ENCODE assay signal across 8 cellular contexts in the genomic region with DNA sequence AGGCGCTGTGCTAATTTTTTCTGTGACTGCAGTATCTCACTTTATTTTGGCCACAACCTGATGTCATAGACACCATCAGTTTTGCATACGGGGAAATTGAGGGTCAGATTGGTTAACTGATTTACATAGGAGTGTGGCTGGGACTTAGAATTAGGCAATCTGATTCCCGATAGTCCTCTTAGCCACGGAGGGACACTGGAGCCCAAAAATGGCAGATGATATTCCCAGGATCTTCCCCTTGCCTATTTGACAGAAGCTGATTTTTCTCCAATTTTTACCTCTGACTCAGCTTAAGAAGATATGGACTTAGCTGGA. TPM values are rescaled to one million over a fixed set of nuclear protein-coding genes. Genes with fewer than 3 reads are reported as not detected.
DNase-seq lines count a peak whose midpoint lies in the region; ATAC-seq and TF ChIP-seq lines count a peak whose summit lies in the region.

No MANE protein-coding gene starts in this region.

- H2AK5ac ChIP-seq in mesenchymal stem cell (ENCODE audit: low read length, severe bottlenecking), result no peak overlapping the region

- H3K4me3 ChIP-seq in HL-60 (replicated peaks; ENCODE audit: insufficient read depth, low read length) (peak overlapping the region; percentile 74), astrocyte of the cerebellum (ENCODE audit: low read depth, low read length) (peak overlapping the region; percentile 65), mesenchymal stem cell (ENCODE audit: insufficient read depth in 1 of 2, low read depth in 1 of 2, low read length in 2 of 2) (peak overlapping the region in 1 of 2 experiments; percentile 91), vagina (peak overlapping the region; percentile 53 to 86)

- peak overlapping the region; percentile 95 for H3K4me2 ChIP-seq in mesenchymal stem cell (ENCODE audit: low read length, poor library complexity, severe bottlenecking)

- ATAC-seq in HG02840 (IDR thresholded peaks at IDR 0.05; ENCODE audit: low FRiP score, unreplicated experiment), result no peak

- peak overlapping the region in 1 of 2 experiments; percentile 42 for H3K14ac ChIP-seq in mesenchymal stem cell (ENCODE audit: low read length in 2 of 2)

- H2BK120ac ChIP-seq in mesenchymal stem cell (ENCODE audit: low read depth, low read length), result no peak overlapping the region

- H2BK15ac ChIP-seq in mesenchymal stem cell (ENCODE audit: low read depth, poor library complexity, severe bottlenecking), result no peak overlapping the region

- peak overlapping the region; percentile 86 for H3K9ac ChIP-seq in mesenchymal stem cell (ENCODE audit: low read length)

- H3K18ac ChIP-seq in mesenchymal stem cell (ENCODE audit: low read depth in 1 of 2, low read length in 2 of 2), result no peak overlapping the region

- no peak overlapping the region for H2BK5ac ChIP-seq in mesenchymal stem cell (ENCODE audit: low read depth, low read length, poor library complexity, severe bottlenecking)

- no peak overlapping the region for H3K4ac ChIP-seq in mesenchymal stem cell (ENCODE audit: low read depth in 1 of 2, low read length in 2 of 2)

- intact Hi-C loops in vagina (cut with DNase I), result no loop called here

- peak overlapping the region; percentile 81 for H3K27ac ChIP-seq in HL-60 (replicated peaks)
- no peak overlapping the region for H3K27ac ChIP-seq in mesenchymal stem cell (ENCODE audit: low read length, poor library complexity, severe bottlenecking)
- peak overlapping the region; percentile 51 for H3K27ac ChIP-seq in vagina

- H3K4me1 ChIP-seq in mesenchymal stem cell (ENCODE audit: control insufficient read depth, insufficient read depth, low read depth, low read length), result peaks cover 12% of the 10 kb centered on the region
- H3K4me1 ChIP-seq in vagina, result peaks cover 59% of the 10 kb centered on the region

- no peaks in the 10 kb centered on the region for H3K27me3 ChIP-seq in HL-60 (ENCODE audit: insufficient read depth, poor library complexity, severe bottlenecking)
- H3K27me3 ChIP-seq in mesenchymal stem cell (ENCODE audit: control insufficient read depth in 1 of 2, insufficient read depth in 1 of 2, low read length in 2 of 2), result no peaks in the 10 kb centered on the region
- H3K27me3 ChIP-seq in vagina, result no peaks in the 10 kb centered on the region

- peaks cover 0 to 3% of the 10 kb centered on the region in 2 experiments for H3K36me3 ChIP-seq in mesenchymal stem cell (ENCODE audit: control insufficient read depth in 1 of 2, insufficient read depth in 2 of 2, low read depth in 1 of 2, low read length in 2 of 2)
- no peaks in the 10 kb centered on the region for H3K36me3 ChIP-seq in vagina

- H3K79me1 ChIP-seq in mesenchymal stem cell (replicated peaks; ENCODE audit: low read length, poor library complexity, severe bottlenecking), result peaks cover 18% of the 10 kb centered on the region

- DNase-seq in EL (peak; percentile 29), HL-60 (ENCODE audit: low read depth in 1 of 2, low spot score in 1 of 2) (no peak), astrocyte of the cerebellum (ENCODE audit: low read depth) (no peak), mesenchymal stem cell (peak; percentile 22), vagina (ENCODE audit: extremely low spot score in 2 of 2) (no peak), H4 (ENCODE audit: low spot score) (no peak), NCI-H1092 treated with DMSO at 0.1 percent for 48 hours (lab: John Stamatoyannopoulos, UW) (no peak)

- no peak overlapping the region for H2BK12ac ChIP-seq in mesenchymal stem cell (ENCODE audit: low read length in 2 of 2)

- no peak overlapping the region for H3K23ac ChIP-seq in mesenchymal stem cell (ENCODE audit: low read length in 2 of 2)

- TF ChIP-seq POLR2A in vagina (IDR thresholded peaks at IDR 0.05), result no peak

- H2AFZ ChIP-seq in mesenchymal stem cell (ENCODE audit: low read depth, low read length), result no peak overlapping the region

- H3K9me3 ChIP-seq in mesenchymal stem cell (ENCODE audit: control insufficient read depth, low read length) (no peaks in the 10 kb centered on the region), vagina (no peaks in the 10 kb centered on the region)

- WGBS in mesenchymal stem cell, result 9% methylated on average over 3 of the region's 4 CpGs

- no peak overlapping the region for H4K91ac ChIP-seq in mesenchymal stem cell (ENCODE audit: low read length)

- TF ChIP-seq CTCF in HL-60 (IDR thresholded peaks at IDR 0.05; ENCODE audit: insufficient read depth, low read length) (no peak), astrocyte of the cerebellum (IDR thresholded peaks at IDR 0.05; ENCODE audit: low read depth, low read length, missing control alignments) (no peak), vagina (IDR thresholded peaks at IDR 0.05) (no peak)

- no peak overlapping the region for H4K8ac ChIP-seq in mesenchymal stem cell (ENCODE audit: low read length)

- in situ Hi-C loops in astrocyte of the cerebellum (cut with HindIII; ENCODE audit: low sequenced_read_pairs), result no loop called here

RNA-seq across cellular contexts. Expression of a gene that starts 1.3 kb away (rescaled TPM):
- polyA plus RNA-seq in mesenchymal stem cell (2013, experiment 1 of 2), result 39.2 TPM
- polyA plus RNA-seq in mesenchymal stem cell (2013, experiment 2 of 2), result 40.2 TPM
- total RNA-seq in vagina, result 56.5 TPM
- 37.9 and 40.8 TPM in 2 replicates for total RNA-seq in H4 (2014; rRNA removed; shearing (Covaris generic))

RNA-seq across cellular contexts. Expression of a gene that starts 46.2 kb away (rescaled TPM):
- not detected for polyA plus RNA-seq in mesenchymal stem cell (2013, experiment 1 of 2)
- polyA plus RNA-seq in mesenchymal stem cell (2013, experiment 2 of 2), result not detected
- not detected for total RNA-seq in vagina
- not detected in 2 replicates for total RNA-seq in H4 (2014; rRNA removed; shearing (Covaris generic))

Comparison
In these comparisons a context has a peak if more than half of its experiments do, and no peak if none do; other contexts are left out.
1. DNase-seq: peak in EL (single experiment) and mesenchymal stem cell (single experiment); none in HL-60 (0 of 2), astrocyte of the cerebellum (single experiment), vagina (0 of 2), H4 (single experiment) and NCI-H1092 treated with DMSO at 0.1 percent for 48 hours (single experiment).